Comparison of ENCODE assay signal across 8 cellular contexts in the genomic region with DNA sequence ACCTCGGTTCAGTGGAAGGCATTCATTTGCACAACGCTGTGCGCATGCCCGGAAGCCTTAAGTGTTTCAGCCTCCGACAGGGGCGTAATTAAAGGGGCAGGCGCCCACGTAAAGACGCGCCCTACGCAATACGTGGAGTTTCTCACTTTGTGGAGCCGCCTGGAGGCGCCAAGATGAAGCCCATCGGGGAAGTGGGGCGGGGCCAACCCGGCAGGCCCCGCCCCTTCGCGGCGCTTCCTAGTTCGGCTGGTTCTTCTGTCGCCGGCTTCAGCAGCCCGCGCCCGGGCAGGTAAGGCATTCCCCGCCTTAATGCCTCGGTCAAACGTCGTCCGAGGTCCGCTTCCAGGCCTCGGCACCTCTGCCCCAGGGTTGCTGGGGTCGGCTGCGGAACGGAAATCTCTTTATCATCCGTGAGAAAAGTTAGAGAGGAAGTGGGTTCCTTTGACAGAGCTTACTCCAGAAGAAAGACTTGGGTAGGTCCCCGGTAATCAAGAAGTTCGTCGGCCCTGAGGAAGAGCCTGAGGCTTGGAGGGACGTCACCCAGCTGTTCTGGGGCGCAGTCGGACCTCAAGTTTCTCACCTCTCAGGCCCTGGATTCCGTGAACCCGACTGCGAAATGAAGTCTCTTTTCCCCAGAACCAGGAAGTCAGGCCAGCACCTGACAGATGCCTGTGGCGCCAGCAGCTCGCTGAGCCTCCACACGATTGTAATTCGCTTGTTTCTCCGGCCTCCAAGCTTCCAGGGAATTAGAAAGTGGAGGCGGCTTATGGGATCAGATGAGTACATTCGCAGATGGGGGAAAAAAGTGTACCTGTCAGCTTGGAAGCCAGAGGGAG. TPM values are rescaled to one million over a fixed set of nuclear protein-coding genes. Genes with fewer than 3 reads are reported as not detected.
DNase-seq lines count a peak whose midpoint lies in the region; ATAC-seq and TF ChIP-seq lines count a peak whose summit lies in the region.

A gene (plus strand): TSS at position 224 of the 836 bp plus-strand sequence. CDS start 9,161 bp downstream, outside the sequence.
A gene with protein sequence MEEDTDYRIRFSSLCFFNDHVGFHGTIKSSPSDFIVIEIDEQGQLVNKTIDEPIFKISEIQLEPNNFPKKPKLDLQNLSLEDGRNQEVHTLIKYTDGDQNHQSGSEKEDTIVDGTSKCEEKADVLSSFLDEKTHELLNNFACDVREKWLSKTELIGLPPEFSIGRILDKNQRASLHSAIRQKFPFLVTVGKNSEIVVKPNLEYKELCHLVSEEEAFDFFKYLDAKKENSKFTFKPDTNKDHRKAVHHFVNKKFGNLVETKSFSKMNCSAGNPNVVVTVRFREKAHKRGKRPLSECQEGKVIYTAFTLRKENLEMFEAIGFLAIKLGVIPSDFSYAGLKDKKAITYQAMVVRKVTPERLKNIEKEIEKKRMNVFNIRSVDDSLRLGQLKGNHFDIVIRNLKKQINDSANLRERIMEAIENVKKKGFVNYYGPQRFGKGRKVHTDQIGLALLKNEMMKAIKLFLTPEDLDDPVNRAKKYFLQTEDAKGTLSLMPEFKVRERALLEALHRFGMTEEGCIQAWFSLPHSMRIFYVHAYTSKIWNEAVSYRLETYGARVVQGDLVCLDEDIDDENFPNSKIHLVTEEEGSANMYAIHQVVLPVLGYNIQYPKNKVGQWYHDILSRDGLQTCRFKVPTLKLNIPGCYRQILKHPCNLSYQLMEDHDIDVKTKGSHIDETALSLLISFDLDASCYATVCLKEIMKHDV (minus strand): TSS at position 63 of the 836 bp plus-strand sequence. CDS start 3,545 bp downstream, outside the sequence.

- no TSS peak for BruUV-seq in Panc1 (replicated peaks; lab: Mats Ljungman, UMichigan)

- peaks cover 27% of the 10 kb centered on the region for H3K36me3 Mint-ChIP-seq in activated T-cell treated with anti-CD3 and anti-CD28 coated beads, Interleukin-2, amount 50 U/mL, for 4 hours (ENCODE audit: insufficient read depth)

- no peaks in the 10 kb centered on the region for H3K27me3 Mint-ChIP-seq in activated T-cell treated with anti-CD3 and anti-CD28 coated beads, Interleukin-2, amount 50 U/mL, for 4 hours (ENCODE audit: low read depth)

- H3K9ac ChIP-seq in mucosa of stomach (ENCODE audit: low read length), result peak within 1 kb of the TSS; percentile 99

- in situ Hi-C loops in KBM-7 (cut with MboI; ENCODE audit: low pct_unique_long_range_greater_than_20kb, low sequenced_read_pairs) (no loop called here), Panc1 (cut with HindIII; ENCODE audit: low pct_unique_long_range_greater_than_20kb, low sequenced_read_pairs) (no loop called here)

- H3K9me3 ChIP-seq in Panc1 (ENCODE audit: control insufficient read depth, insufficient read depth, low read depth, low read length) (no peaks in the 10 kb centered on the region), esophagus (ENCODE audit: control insufficient read depth in 2 of 2, insufficient read depth in 1 of 2, low read depth in 1 of 2, low read length in 1 of 2) (no peaks in the 10 kb centered on the region), mucosa of stomach (ENCODE audit: control insufficient read depth, low read length) (no peaks in the 10 kb centered on the region)

- H3K27me3 ChIP-seq in Panc1 (ENCODE audit: control insufficient read depth, insufficient read depth, low read length) (no peaks in the 10 kb centered on the region), esophagus (ENCODE audit: control insufficient read depth in 1 of 2, insufficient read depth in 2 of 2, low read length in 2 of 2) (no peaks in the 10 kb centered on the region), mucosa of stomach (ENCODE audit: control insufficient read depth, insufficient read depth, low read length) (no peaks in the 10 kb centered on the region)

- ATAC-seq in GM21717 (IDR thresholded peaks at IDR 0.05; ENCODE audit: unreplicated experiment), result peak; percentile 98
- ATAC-seq in Panc1, result peak; percentile 99
- ATAC-seq in activated T-cell treated with anti-CD3 and anti-CD28 coated beads, Interleukin-2, amount 50 U/mL, for 4 hours, result peak; percentile 96 to 98

- POLR2A ChIA-PET in Panc1 (lab: Charles Lee), result no interaction called here

- intact Hi-C loops in Panc1 (cut with micrococcal nuclease; ENCODE audit: unreplicated experiment), result loop anchor here (5.0 kb wide), 1 partner anchor 123 kb away; no protein-coding TSS in a partner anchor

- TF ChIP-seq CTCF in Panc1 (IDR thresholded peaks at IDR 0.05), result peak; percentile 32

- H3K4me1 ChIP-seq in Panc1 (ENCODE audit: control insufficient read depth, insufficient read depth, low read length) (peaks cover 10% of the 10 kb centered on the region), esophagus (ENCODE audit: control insufficient read depth in 2 of 2, insufficient read depth in 2 of 2, low read length in 1 of 2) (peaks cover 3 to 11% of the 10 kb centered on the region in 2 donors), mucosa of stomach (ENCODE audit: control insufficient read depth, insufficient read depth, low read length) (peaks cover 14% of the 10 kb centered on the region)

- H3K4me3 ChIP-seq in Panc1 (ENCODE audit: low read depth in 2 of 2, low read length in 2 of 2) (peak within 1 kb of the TSS; percentile 85 to 90), esophagus (ENCODE audit: low read depth in 1 of 2, low read length in 2 of 2) (peak within 1 kb of the TSS; percentile 74 to 86), mucosa of stomach (ENCODE audit: low read length) (peak within 1 kb of the TSS; percentile 91)

- CTCF ChIA-PET in Panc1 (lab: Charles Lee), result interaction anchor here (0.8 kb wide), 1 partner anchor 124 kb away, joined by 3 read pairs; no protein-coding TSS in a partner anchor

- 0 to 1% methylated on average over 54 of the region's 54 CpGs for WGBS in esophagus, 2 donors

- H3K27ac ChIP-seq in Panc1 (ENCODE audit: low read length) (peak within 1 kb of the TSS; percentile 86), esophagus (ENCODE audit: low read depth in 2 of 2, low read length in 1 of 2) (peak within 1 kb of the TSS; percentile 95 to 99)

- no peaks in the 10 kb centered on the region for H3K9me3 Mint-ChIP-seq in activated T-cell treated with anti-CD3 and anti-CD28 coated beads, Interleukin-2, amount 50 U/mL, for 4 hours

- DNase-seq in DMS53 treated with DMSO at 0.1 percent for 48 hours (lab: John Stamatoyannopoulos, UW; ENCODE audit: unreplicated experiment), result peak; percentile 100
- DNase-seq in KBM-7, result peak; percentile 98
- DNase-seq in Panc1 (ENCODE audit: low read depth, low spot score), result peak; percentile 89
- peak; percentile 93 for DNase-seq in activated T-cell treated with anti-CD3 and anti-CD28 coated beads, Interleukin-2, amount 50 U/mL, for 4 hours
- DNase-seq in stimulated activated CD8-positive, alpha-beta memory T cell treated with anti-CD3 and anti-CD28 coated beads, Interleukin-7, amount 100 ng/mL, for 24 hours (ENCODE audit: low read depth), result peak; percentile 89

- no peaks in the 10 kb centered on the region; the same call in 1 of the 2 replicates for H3K36me3 ChIP-seq in Panc1 (ENCODE audit: control insufficient read depth, insufficient read depth, low read length)
- no peaks in the 10 kb centered on the region for H3K36me3 ChIP-seq in esophagus (ENCODE audit: control insufficient read depth in 2 of 2, insufficient read depth in 2 of 2, low read length in 1 of 2)
- H3K36me3 ChIP-seq in mucosa of stomach (ENCODE audit: control insufficient read depth, insufficient read depth, low read length), result no peaks in the 10 kb centered on the region

- peaks cover 65% of the 10 kb centered on the region for H3K4me1 Mint-ChIP-seq in activated T-cell treated with anti-CD3 and anti-CD28 coated beads, Interleukin-2, amount 50 U/mL, for 4 hours (ENCODE audit: low read depth)

- peak within 1 kb of the TSS; percentile 97 for H3K4me3 Mint-ChIP-seq in activated T-cell treated with anti-CD3 and anti-CD28 coated beads, Interleukin-2, amount 50 U/mL, for 4 hours

RNA-seq across cellular contexts. Expression of the first gene that starts in this region (rescaled TPM):
- 11.3 TPM for total RNA-seq in Panc1 (2021; ENCODE audit: unreplicated experiment)
- polyA plus RNA-seq in Panc1 (2012; ENCODE audit: insufficient read length), result 6.6 TPM
- 10 to 100 TPM; 15.4 to 17.5 (median 16.7) TPM for total RNA-seq in activated T-cell treated with anti-CD3 and anti-CD28 coated beads, Interleukin-2, amount 50 U/mL, for 4 hours
- 10 to 100 TPM; 10.9 to 15.5 TPM for polyA plus RNA-seq in esophagus

RNA-seq across cellular contexts. Expression of the second gene that starts in this region (rescaled TPM):
- total RNA-seq in Panc1 (2021; ENCODE audit: unreplicated experiment), result 11.4 TPM
- 1.8 TPM for polyA plus RNA-seq in Panc1 (2012; ENCODE audit: insufficient read length)
- 10 to 100 TPM; 21.2 to 23.4 (median 22.4) TPM for total RNA-seq in activated T-cell treated with anti-CD3 and anti-CD28 coated beads, Interleukin-2, amount 50 U/mL, for 4 hours
- polyA plus RNA-seq in esophagus, result 1 to 10 TPM; 1.7 to 1.9 TPM

Comparison
In these comparisons a context has a peak if more than half of its experiments do, and no peak if none do; other contexts are left out.
1. Peak in every context shown above with its lines: DNase-seq, ATAC-seq, H3K4me3 ChIP-seq and H3K27ac ChIP-seq.